Comparison of ENCODE assay signal across 10 cellular contexts in genomic region chr9:92481029-92481633, GRCh38. TPM values are rescaled to one million over a fixed set of nuclear protein-coding genes. Genes with fewer than 3 reads are reported as not detected.
A peak's percentile ranks its signal among the peaks of the same experiment; 100 is the strongest.
DNase-seq lines count a peak whose midpoint lies in the region; ATAC-seq and TF ChIP-seq lines count a peak whose summit lies in the region.
"Had no signal": no experiment of that assay in that cellular context is flagged by ENCODE, and none has a peak within 500 bp of the region (broad histone marks: within the 10 kb centered on the region; RNA-seq: fewer than 3 reads in every experiment).

No MANE protein-coding gene starts in this region.

- no peak for TF ChIP-seq CTCF in MCF 10A (IDR thresholded peaks at IDR 0.05; ENCODE audit: unreplicated experiment)
- no peak for TF ChIP-seq CTCF in mucosa of descending colon (IDR thresholded peaks at IDR 0.05)

- H3K9me3 Mint-ChIP-seq in MCF 10A (ENCODE audit: unreplicated experiment), result no peaks in the 10 kb centered on the region
- H3K9me3 Mint-ChIP-seq: CD4-positive, alpha-beta memory T cell had no signal

- peaks cover 22% of the 10 kb centered on the region for H3K4me1 Mint-ChIP-seq in MCF 10A (ENCODE audit: insufficient read depth, unreplicated experiment)

- intact Hi-C loops in MCF 10A (cut with micrococcal nuclease) (no loop called here), mucosa of descending colon (cut with DNase I, micrococcal nuclease) (no loop called here)

- peak overlapping the region; percentile 30 for H3K4me3 Mint-ChIP-seq in MCF 10A (ENCODE audit: unreplicated experiment)
- H3K4me3 Mint-ChIP-seq: CD4-positive, alpha-beta memory T cell had no signal

- peak overlapping the region; percentile 97 for H3K27ac Mint-ChIP-seq in MCF 10A (ENCODE audit: low read depth, unreplicated experiment)
- H3K27ac Mint-ChIP-seq: CD4-positive, alpha-beta memory T cell had no signal

- DNase-seq in COLO829 (ENCODE audit: low spot score) (peak; percentile 40), MCF 10A (ENCODE audit: unreplicated experiment) (peak; percentile 59), mucosa of descending colon (no peak), NCI-H1417 treated with DMSO at 0.1 percent for 48 hours (lab: John Stamatoyannopoulos, UW) (no peak), RKO (ENCODE audit: low spot score) (no peak)
- no peak for DNase-seq in stimulated activated CD8-positive, alpha-beta memory T cell treated with anti-CD3 and anti-CD28 coated beads, Interleukin-4, amount 100 ng/mL, for 48 hours
- DNase-seq: CD4-positive, alpha-beta memory T cell had no signal

- H3K36me3 Mint-ChIP-seq in MCF 10A (ENCODE audit: insufficient read depth, unreplicated experiment), result no peaks in the 10 kb centered on the region
- H3K36me3 Mint-ChIP-seq: CD4-positive, alpha-beta memory T cell had no signal

- CTCF ChIA-PET in MCF 10A (lab: Yijun Ruan, JAX), result interaction anchor here (0.6 to 2.5 kb wide), 4 partner anchors 22 to 153 kb away, joined by 3 to 9 read pairs (median 3); no protein-coding TSS in a partner anchor

- POLR2A ChIA-PET in MCF 10A (lab: Yijun Ruan, JAX), result interaction anchor here (0.9 to 4.4 kb wide), 15 partner anchors 10 to 155 kb away, joined by 3 to 28 read pairs (median 4); partner anchors contain the start of gene CENPP

- no peaks in the 10 kb centered on the region for H3K27me3 Mint-ChIP-seq in MCF 10A (ENCODE audit: insufficient read depth, unreplicated experiment)
- H3K27me3 Mint-ChIP-seq: CD4-positive, alpha-beta memory T cell had no signal

- H3K4me3 ChIP-seq in mucosa of descending colon, result no peak overlapping the region

- no peaks in the 10 kb centered on the region for H3K36me3 ChIP-seq in mucosa of descending colon (ENCODE audit: low read depth)

- no peaks in the 10 kb centered on the region for H3K4me1 ChIP-seq in mucosa of descending colon (ENCODE audit: low read depth)

- ATAC-seq in HG02610 (IDR thresholded peaks at IDR 0.05; ENCODE audit: unreplicated experiment) (peak; percentile 38), mucosa of descending colon (peak; percentile 36), GM18867 (IDR thresholded peaks at IDR 0.05; ENCODE audit: unreplicated experiment) (no peak)

- no TSS peak for BruUV-seq in MCF 10A (replicated peaks; lab: Mats Ljungman, UMichigan)

- no peaks in the 10 kb centered on the region for H3K9me3 ChIP-seq in mucosa of descending colon

RNA-seq across cellular contexts. Expression of gene ASPN, which starts 1.2 kb away (rescaled TPM):
- total RNA-seq in MCF 10A (2022) (0.12 TPM in 1 of 2 replicates, not detected in the other), mucosa of descending colon (1 to 10 TPM; 1.1 to 5.1 (median 1.3) TPM)
- total RNA-seq: CD4-positive, alpha-beta memory T cell; OCI-LY7 had no signal

RNA-seq across cellular contexts. Expression of gene ECM2, which starts 54.7 kb away (rescaled TPM):
- 10.2 and 13.5 TPM in 2 replicates for total RNA-seq in MCF 10A (2022)
- 1 to 10 TPM; 1.0 to 5.0 (median 1.9) TPM for total RNA-seq in mucosa of descending colon
- total RNA-seq: CD4-positive, alpha-beta memory T cell; OCI-LY7 had no signal

RNA-seq across cellular contexts. Expression of gene OMD, which starts 56.9 kb away (rescaled TPM):
- total RNA-seq in MCF 10A (2022), result 0.61 and 1.4 TPM in 2 replicates
- 1 to 10 TPM in 2 of 3 donors, under 1 TPM in 1; 0.87 to 5.1 (median 1.8) TPM for total RNA-seq in mucosa of descending colon
- total RNA-seq: CD4-positive, alpha-beta memory T cell; OCI-LY7 had no signal

Comparison
In these comparisons a context has a peak if more than half of its experiments do, and no peak if none do; other contexts are left out.
1. DNase-seq: peak in COLO829 (single experiment) and MCF 10A (single experiment); none in mucosa of descending colon (0 of 3), NCI-H1417 treated with DMSO at 0.1 percent for 48 hours (single experiment), RKO (single experiment) and stimulated activated CD8-positive, alpha-beta memory T cell treated with anti-CD3 and anti-CD28 coated beads, Interleukin-4, amount 100 ng/mL, for 48 hours (single experiment).